Comparison of ENCODE assay signal across 29 cellular contexts in the genomic region with DNA sequence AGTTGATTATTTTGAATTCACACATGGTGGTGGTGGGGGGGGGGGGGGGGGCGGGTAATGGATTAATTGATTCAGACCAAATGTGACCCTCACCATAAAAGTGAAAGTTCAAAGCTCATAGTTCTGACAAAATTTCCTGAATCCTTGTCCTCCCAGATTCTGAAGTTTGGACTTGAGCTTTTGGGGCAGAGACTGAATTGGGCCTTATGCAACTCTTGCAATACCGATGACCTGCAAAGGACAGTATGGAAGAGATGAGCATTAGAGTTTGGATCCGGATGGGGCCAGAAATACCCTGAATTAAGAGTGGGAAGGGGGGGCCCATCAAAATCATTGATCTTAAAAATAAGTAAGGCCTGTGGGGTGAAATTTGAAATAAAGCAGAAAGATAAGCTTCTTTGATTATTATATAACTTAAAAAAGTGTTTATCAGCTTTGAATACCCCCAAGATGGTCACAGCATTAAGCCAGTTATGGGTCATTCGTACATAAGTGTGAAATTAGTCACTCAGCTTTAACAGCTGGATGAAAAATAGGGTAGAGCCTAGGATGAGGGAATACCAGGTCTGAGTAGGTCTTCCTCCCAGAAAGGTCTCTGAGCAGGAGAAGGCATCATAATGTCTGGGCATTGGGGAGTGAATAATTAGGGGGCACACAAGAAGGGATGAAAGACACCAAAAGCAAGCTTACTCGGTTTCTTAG.
"Had no signal": no experiment of that assay in that cellular context is flagged by ENCODE, and none has a peak within 500 bp of the region (broad histone marks: within the 10 kb centered on the region; RNA-seq: fewer than 3 reads in every experiment).

No MANE protein-coding gene starts in this region.

- H3K36me3 ChIP-seq: left ventricle myocardium inferior, prostate gland, thoracic aorta, tibial nerve, upper lobe of right lung, uterus had no signal

- H3K9me3 Mint-ChIP-seq: effector memory CD8-positive, alpha-beta T cell; mesothelial cell of epicardium; natural killer cell treated with Interleukin-12 subunit alpha and Interleukin-12 subunit beta and Interleukin-15 and Interleukin-18, amount 100 ng/mL, for 72 hours; stimulated activated naive CD8-positive, alpha-beta T cell treated with anti-CD3 and anti-CD28 coated beads, Interleukin-15, Interleukin-2, amounts not matched to agents 100 ng/mL and 50 ng/mL, for 24 hours had no signal

- H3K4me3 Mint-ChIP-seq: immature natural killer cell; mesothelial cell of epicardium; natural killer cell treated with Interleukin-12 subunit alpha and Interleukin-12 subunit beta and Interleukin-15 and Interleukin-18, amount 100 ng/mL, for 72 hours; stimulated activated naive B cell treated with anti-CD40 and anti-IgM and Interleukin-4, amounts not matched to agents 10 μg/mL and 1 μg/mL and 100 μg/mL, for 72 hours; stimulated activated naive CD8-positive, alpha-beta T cell treated with anti-CD3 and anti-CD28 coated beads, Interleukin-15, Interleukin-2, amounts not matched to agents 100 ng/mL and 50 ng/mL, for 24 hours had no signal

- H3K27me3 ChIP-seq: tibial nerve, upper lobe of right lung, uterus had no signal

- H3K4me3 ChIP-seq: coronary artery, left ventricle myocardium inferior, lung, mucosa of descending colon, prostate gland, thoracic aorta, tibial nerve, upper lobe of right lung, uterus had no signal

- FAIRE-seq: endometrium, frontal cortex, small intestine had no signal

- H3K36me3 Mint-ChIP-seq: immature natural killer cell; mesothelial cell of epicardium; natural killer cell treated with Interleukin-12 subunit alpha and Interleukin-12 subunit beta and Interleukin-15 and Interleukin-18, amount 100 ng/mL, for 72 hours had no signal

- H3K9me3 ChIP-seq: mucosa of descending colon, prostate gland, thoracic aorta, tibial nerve, upper lobe of right lung, uterus had no signal

- H3K4me1 ChIP-seq: prostate gland, uterus had no signal

- ATAC-seq: effector memory CD8-positive, alpha-beta T cell; left colon; mucosa of descending colon; natural killer cell treated with Interleukin-12 subunit alpha and Interleukin-12 subunit beta and Interleukin-15 and Interleukin-18, amount 100 ng/mL, for 72 hours; right cardiac atrium; stimulated activated naive B cell treated with anti-CD40 and anti-IgM and Interleukin-4, amounts not matched to agents 10 μg/mL and 1 μg/mL and 100 μg/mL, for 72 hours; upper lobe of right lung had no signal

- H3K27ac ChIP-seq: coronary artery, left ventricle myocardium inferior, thoracic aorta, upper lobe of right lung had no signal

- DNase-seq: effector memory CD8-positive, alpha-beta T cell; erythroblast; hypothalamus; immature natural killer cell; islet precursor cell; kidney glomerular epithelial cell; left colon; left ventricle myocardium inferior; mesenchymal stem cell; mucosa of descending colon; naive B cell; nucleus accumbens; right cardiac atrium; small intestine; stimulated activated CD4-positive, alpha-beta T cell treated with anti-CD3 and anti-CD28 coated beads, Interleukin-15, amount 100 ng/mL, for 24 hours; stimulated activated CD4-positive, alpha-beta T cell treated with anti-CD3 and anti-CD28 coated beads, Interleukin-2, amount 100 ng/mL, for 48 hours; stimulated activated naive B cell treated with anti-CD40 and anti-IgM and Interleukin-4, amounts not matched to agents 10 μg/mL and 1 μg/mL and 100 μg/mL, for 72 hours; upper lobe of right lung; uterus had no signal

- H3K27ac Mint-ChIP-seq: effector memory CD8-positive, alpha-beta T cell; immature natural killer cell; mesothelial cell of epicardium; natural killer cell treated with Interleukin-12 subunit alpha and Interleukin-12 subunit beta and Interleukin-15 and Interleukin-18, amount 100 ng/mL, for 72 hours; stimulated activated naive B cell treated with anti-CD40 and anti-IgM and Interleukin-4, amounts not matched to agents 10 μg/mL and 1 μg/mL and 100 μg/mL, for 72 hours; stimulated activated naive CD8-positive, alpha-beta T cell treated with anti-CD3 and anti-CD28 coated beads, Interleukin-15, Interleukin-2, amounts not matched to agents 100 ng/mL and 50 ng/mL, for 24 hours had no signal
